Comparison of ENCODE assay signal across 27 cellular contexts in genomic region chr3:107272885-107273284, GRCh38.
"Had no signal": no experiment of that assay in that cellular context is flagged by ENCODE, and none has a peak within 500 bp of the region (broad histone marks: within the 10 kb centered on the region; RNA-seq: fewer than 3 reads in every experiment).

No MANE protein-coding gene starts in this region.

- H3K4me1 ChIP-seq: body of pancreas, left lung, suprapubic skin, vagina had no signal

- H3K27ac Mint-ChIP-seq: activated CD4-positive, alpha-beta memory T cell treated with anti-CD3 and anti-CD28 coated beads, Interleukin-2, amount 10 ng/mL, durations not matched to agents 7 days and 5 days; activated CD4-positive, alpha-beta T cell treated with anti-CD3 and anti-CD28 coated beads, Interleukin-2, amount 10 ng/mL, durations not matched to agents 24 days and 14 days; activated CD8-positive, alpha-beta memory T cell treated with anti-CD3 and anti-CD28 coated beads, Interleukin-2, amount 10 ng/mL, durations not matched to agents 7 days and 5 days; activated naive CD8-positive, alpha-beta T cell treated with anti-CD3 and anti-CD28 coated beads, Interleukin-2, amount 50 U/mL, for 24 hours; activated T-helper 1 cell treated with anti-CD3 and anti-CD28 coated beads, Interleukin-12 subunit alpha, Interleukin-12 subunit beta, Interleukin-2, Interleukin-4 antibody, amounts not matched to agents 30 ng/mL and 10 ng/mL and 1 ng/mL, durations not matched to agents 14 hours and 24 hours and 36 hours; dendritic cell treated with granulocyte-macrophage colony-stimulating factor and Interleukin-4, amounts not matched to agents 40 ng/mL and 50 ng/mL, for 4 days; natural killer cell; progenitor cell of endocrine pancreas; stimulated activated naive CD8-positive, alpha-beta T cell treated with anti-CD3 and anti-CD28 coated beads, Interleukin-15, Interleukin-2, amounts not matched to agents 100 ng/mL and 50 ng/mL, for 24 hours; type B pancreatic cell had no signal

- H2AFZ ChIP-seq: hepatocyte had no signal

- H3K79me2 ChIP-seq: hepatocyte had no signal

- DNase-seq: activated CD4-positive, alpha-beta memory T cell treated with anti-CD3 and anti-CD28 coated beads, Interleukin-2, amount 10 ng/mL, durations not matched to agents 7 days and 5 days; activated CD4-positive, alpha-beta T cell treated with anti-CD3 and anti-CD28 coated beads, Interleukin-2, amount 10 ng/mL, durations not matched to agents 24 days and 14 days; activated CD8-positive, alpha-beta memory T cell treated with anti-CD3 and anti-CD28 coated beads, Interleukin-2, amount 10 ng/mL, durations not matched to agents 7 days and 5 days; activated gamma-delta T cell; activated naive CD4-positive, alpha-beta T cell treated with anti-CD3 and anti-CD28 coated beads, Interleukin-2, amount 50 U/mL, for 16 hours; activated naive CD8-positive, alpha-beta T cell treated with anti-CD3 and anti-CD28 coated beads, Interleukin-2, amount 50 U/mL, for 24 hours; activated T-cell treated with anti-CD3 and anti-CD28 coated beads for 4 hours; anterior cingulate cortex; body of pancreas; effector CD8-positive, alpha-beta T cell; glutamatergic neuron; kidney glomerular epithelial cell; left lung; midbrain; natural killer cell; stimulated activated CD4-positive, alpha-beta T cell treated with anti-CD3 and anti-CD28 coated beads, Interleukin-4, amount 100 ng/mL, for 1 hour had no signal

- H3K9me3 Mint-ChIP-seq: activated CD4-positive, alpha-beta memory T cell treated with anti-CD3 and anti-CD28 coated beads, Interleukin-2, amount 10 ng/mL, durations not matched to agents 7 days and 5 days; activated CD4-positive, alpha-beta T cell treated with anti-CD3 and anti-CD28 coated beads, Interleukin-2, amount 10 ng/mL, durations not matched to agents 24 days and 14 days; activated naive CD8-positive, alpha-beta T cell treated with anti-CD3 and anti-CD28 coated beads, Interleukin-2, amount 50 U/mL, for 24 hours; activated T-helper 1 cell treated with anti-CD3 and anti-CD28 coated beads, Interleukin-12 subunit alpha, Interleukin-12 subunit beta, Interleukin-2, Interleukin-4 antibody, amounts not matched to agents 30 ng/mL and 10 ng/mL and 1 ng/mL, durations not matched to agents 14 hours and 24 hours and 36 hours; dendritic cell treated with granulocyte-macrophage colony-stimulating factor and Interleukin-4, amounts not matched to agents 40 ng/mL and 50 ng/mL, for 4 days; natural killer cell; stimulated activated naive CD8-positive, alpha-beta T cell treated with anti-CD3 and anti-CD28 coated beads, Interleukin-15, Interleukin-2, amounts not matched to agents 100 ng/mL and 50 ng/mL, for 24 hours; type B pancreatic cell had no signal

- H3K27me3 ChIP-seq: body of pancreas, hepatocyte, left lung, suprapubic skin, vagina had no signal

- H3K4me1 Mint-ChIP-seq: activated CD4-positive, alpha-beta memory T cell treated with anti-CD3 and anti-CD28 coated beads, Interleukin-2, amount 10 ng/mL, durations not matched to agents 7 days and 5 days; activated CD4-positive, alpha-beta T cell treated with anti-CD3 and anti-CD28 coated beads, Interleukin-2, amount 10 ng/mL, durations not matched to agents 24 days and 14 days; activated CD8-positive, alpha-beta memory T cell treated with anti-CD3 and anti-CD28 coated beads, Interleukin-2, amount 10 ng/mL, durations not matched to agents 7 days and 5 days; activated naive CD8-positive, alpha-beta T cell treated with anti-CD3 and anti-CD28 coated beads, Interleukin-2, amount 50 U/mL, for 24 hours; natural killer cell had no signal

- H3K36me3 Mint-ChIP-seq: activated CD8-positive, alpha-beta memory T cell treated with anti-CD3 and anti-CD28 coated beads, Interleukin-2, amount 10 ng/mL, durations not matched to agents 7 days and 5 days; natural killer cell; type B pancreatic cell had no signal

- H3K4me3 ChIP-seq: body of pancreas, cardiac muscle cell, hepatocyte, left lung, lung, suprapubic skin, vagina had no signal

- H3K27me3 Mint-ChIP-seq: dendritic cell treated with granulocyte-macrophage colony-stimulating factor and Interleukin-4, amounts not matched to agents 40 ng/mL and 50 ng/mL, for 4 days; progenitor cell of endocrine pancreas had no signal

- H3K4me3 Mint-ChIP-seq: activated CD4-positive, alpha-beta memory T cell treated with anti-CD3 and anti-CD28 coated beads, Interleukin-2, amount 10 ng/mL, durations not matched to agents 7 days and 5 days; activated CD4-positive, alpha-beta T cell treated with anti-CD3 and anti-CD28 coated beads, Interleukin-2, amount 10 ng/mL, durations not matched to agents 24 days and 14 days; activated CD8-positive, alpha-beta memory T cell treated with anti-CD3 and anti-CD28 coated beads, Interleukin-2, amount 10 ng/mL, durations not matched to agents 7 days and 5 days; activated naive CD8-positive, alpha-beta T cell treated with anti-CD3 and anti-CD28 coated beads, Interleukin-2, amount 50 U/mL, for 24 hours; activated T-helper 1 cell treated with anti-CD3 and anti-CD28 coated beads, Interleukin-12 subunit alpha, Interleukin-12 subunit beta, Interleukin-2, Interleukin-4 antibody, amounts not matched to agents 30 ng/mL and 10 ng/mL and 1 ng/mL, durations not matched to agents 14 hours and 24 hours and 36 hours; dendritic cell treated with granulocyte-macrophage colony-stimulating factor and Interleukin-4, amounts not matched to agents 40 ng/mL and 50 ng/mL, for 4 days; natural killer cell; stimulated activated naive CD8-positive, alpha-beta T cell treated with anti-CD3 and anti-CD28 coated beads, Interleukin-15, Interleukin-2, amounts not matched to agents 100 ng/mL and 50 ng/mL, for 24 hours; type B pancreatic cell had no signal

- H3K9me3 ChIP-seq: body of pancreas, left lung, suprapubic skin, vagina had no signal

- H3K27ac ChIP-seq: body of pancreas, cardiac muscle cell, hepatocyte, left lung, suprapubic skin, vagina, VCaP had no signal

- H3K36me3 ChIP-seq: cardiac muscle cell, left lung, suprapubic skin, vagina had no signal

- H3K4me2 ChIP-seq: hepatocyte had no signal
